ENCODE assay signal across 19 cellular contexts in genomic region chr12:122503147-122503751, GRCh38. TPM values are rescaled to one million over a fixed set of nuclear protein-coding genes. Genes with fewer than 3 reads are reported as not detected.
DNase-seq lines count a peak whose midpoint lies in the region; ATAC-seq, FAIRE-seq and TF ChIP-seq lines count a peak whose summit lies in the region.
"Had no signal": no experiment of that assay in that cellular context is flagged by ENCODE, and none has a peak within 500 bp of the region (broad histone marks: within the 10 kb centered on the region; RNA-seq: fewer than 3 reads in every experiment).

No MANE protein-coding gene starts in this region.

- H3K9me3 ChIP-seq in A549 (no peaks in the 10 kb centered on the region), OCI-LY1 (ENCODE audit: low read length) (no peaks in the 10 kb centered on the region), astrocyte (ENCODE audit: insufficient read depth, low read depth, low read length) (no peaks in the 10 kb centered on the region), prostate gland (no peaks in the 10 kb centered on the region), BE2C (no peaks in the 10 kb centered on the region)
- H3K9me3 ChIP-seq: mucosa of descending colon had no signal

- CTCF ChIA-PET in A549 (lab: Yijun Ruan, JAX) = interaction anchor here (1.3 kb wide), 1 partner anchor 104 kb away, joined by 5 read pairs; no protein-coding TSS in a partner anchor

- H3K27me3 Mint-ChIP-seq in astrocyte (ENCODE audit: low read depth, unreplicated experiment) = no peaks in the 10 kb centered on the region

- H3K4me3 ChIP-seq in A549 = no peak overlapping the region
- H3K4me3 ChIP-seq in OCI-LY1 (ENCODE audit: low read depth, low read length, poor library complexity, severe bottlenecking) = no peak overlapping the region
- no peak overlapping the region for H3K4me3 ChIP-seq in astrocyte (ENCODE audit: insufficient read depth, low read depth, low read length)
- no peak overlapping the region for H3K4me3 ChIP-seq in prostate gland
- no peak overlapping the region for H3K4me3 ChIP-seq in BE2C (ENCODE audit: low read depth, low read length)
- H3K4me3 ChIP-seq: mucosa of descending colon had no signal

- H3K36me3 ChIP-seq in OCI-LY1 (ENCODE audit: insufficient read depth, low read length) (peaks cover 55% of the 10 kb centered on the region), astrocyte (ENCODE audit: insufficient read depth, low read length) (peaks cover 49% of the 10 kb centered on the region), prostate gland (peaks cover 9 to 18% of the 10 kb centered on the region in 2 donors), BE2C (peaks cover 53% of the 10 kb centered on the region)

- H3K9ac ChIP-seq in OCI-LY1 (ENCODE audit: low read length) (no peak overlapping the region), astrocyte (ENCODE audit: low read length) (no peak overlapping the region)
- H3K9ac ChIP-seq: parathyroid adenoma had no signal

- 88% methylated on average over 3 of the region's 3 CpGs for WGBS in A549 (ENCODE audit: missing lambda C conversion rate)
- WGBS in prostate gland = 75% methylated on average over 3 of the region's 3 CpGs

- no peak for TF ChIP-seq EP300 in A549 (IDR thresholded peaks at IDR 0.05)

- DNase-seq in A549 (ENCODE audit: low read depth in 1 of 2, low spot score in 1 of 2) = no peak
- DNase-seq in astrocyte (ENCODE audit: low read depth) = no peak
- DNase-seq in prostate gland (ENCODE audit: low spot score) = no peak
- DNase-seq in NCI-H226 = no peak
- DNase-seq in BE2C = no peak
- DNase-seq in NCI-H510A treated with DMSO at 0.1 percent for 48 hours (lab: John Stamatoyannopoulos, UW) = no peak
- DNase-seq: EL; foreskin melanocyte; HCEC 1CT; mucosa of descending colon; NCI-H1048; NCI-H2171 treated with DMSO at 0.1 percent for 48 hours; stimulated activated naive CD4-positive, alpha-beta T cell treated with Interleukin-2 at 50 U/mL for 16 hours; trophoblast cell had no signal

- peaks cover 12% of the 10 kb centered on the region for H3K4me1 ChIP-seq in A549
- H3K4me1 ChIP-seq in OCI-LY1 (ENCODE audit: insufficient read depth, low read length, severe bottlenecking) = peaks cover 26% of the 10 kb centered on the region
- H3K4me1 ChIP-seq in astrocyte (ENCODE audit: insufficient read depth, low read length) = peaks cover 3% of the 10 kb centered on the region
- H3K4me1 ChIP-seq in prostate gland (replicated peaks) = no peaks in the 10 kb centered on the region
- no peaks in the 10 kb centered on the region for H3K4me1 ChIP-seq in BE2C
- H3K4me1 ChIP-seq: parathyroid adenoma had no signal

- H3K27me3 ChIP-seq in OCI-LY1 (ENCODE audit: insufficient read depth, low read length) = no peaks in the 10 kb centered on the region
- H3K27me3 ChIP-seq in astrocyte (ENCODE audit: insufficient read depth, low read length) = no peaks in the 10 kb centered on the region
- H3K27me3 ChIP-seq in prostate gland (replicated peaks; ENCODE audit: insufficient read depth) = no peaks in the 10 kb centered on the region
- H3K27me3 ChIP-seq in BE2C = no peaks in the 10 kb centered on the region

- peaks cover 2% of the 10 kb centered on the region for H3K36me3 Mint-ChIP-seq in astrocyte (ENCODE audit: low read depth, unreplicated experiment)

- peak overlapping the region; percentile 77 for H3K27ac Mint-ChIP-seq in astrocyte (ENCODE audit: unreplicated experiment)

- no peak for TF ChIP-seq RAD21 in A549 (conservative IDR thresholded peaks at IDR 0.05 in 1 of 2, IDR thresholded peaks at IDR 0.05 in 1 of 2)

- FAIRE-seq in A549 (lab: Jason Lieb, UNC) = no peak
- FAIRE-seq in astrocyte (lab: Jason Lieb, UNC) = no peak
- FAIRE-seq: endothelial cell of umbilical vein had no signal

- H3F3A ChIP-seq in OCI-LY1 (ENCODE audit: insufficient read depth, low read length) = peaks cover 18% of the 10 kb centered on the region

- peaks cover 6% of the 10 kb centered on the region for H3K4me1 Mint-ChIP-seq in astrocyte (ENCODE audit: low read depth, unreplicated experiment)

- H3K27ac ChIP-seq in 22Rv1 = peak overlapping the region; percentile 97
- H3K27ac ChIP-seq in A549 = no peak overlapping the region
- peak overlapping the region; percentile 89 for H3K27ac ChIP-seq in OCI-LY1 (ENCODE audit: low read depth, low read length, poor library complexity, severe bottlenecking)
- H3K27ac ChIP-seq in astrocyte (ENCODE audit: low read depth, low read length) = no peak overlapping the region
- H3K27ac ChIP-seq in prostate gland = no peak overlapping the region
- H3K27ac ChIP-seq: C4-2B, parathyroid adenoma had no signal

- H3K4me2 ChIP-seq in A549 = no peak overlapping the region
- no peak overlapping the region for H3K4me2 ChIP-seq in OCI-LY1 (ENCODE audit: low read length)
- no peak overlapping the region for H3K4me2 ChIP-seq in astrocyte (ENCODE audit: low read length)

- no peaks in the 10 kb centered on the region for H3K9me2 ChIP-seq in OCI-LY1 (ENCODE audit: low read depth, low read length)

- peak overlapping the region; percentile 22 for H3K4me3 Mint-ChIP-seq in astrocyte (ENCODE audit: unreplicated experiment)

- H3K9me3 Mint-ChIP-seq in astrocyte (ENCODE audit: unreplicated experiment) = no peaks in the 10 kb centered on the region

- TF ChIP-seq POLR2A in A549 (IDR thresholded peaks at IDR 0.05; ENCODE audit: low read length) = no peak
- no peak for TF ChIP-seq POLR2A in prostate gland (IDR thresholded peaks at IDR 0.05)

- ATAC-seq in A549 = no peak
- ATAC-seq: mucosa of descending colon had no signal

- no peak for TF ChIP-seq CTCF in 22Rv1 (IDR thresholded peaks at IDR 0.05)
- no peak for TF ChIP-seq CTCF in A549 (IDR thresholded peaks at IDR 0.05)
- TF ChIP-seq CTCF in OCI-LY1 (IDR thresholded peaks at IDR 0.05; ENCODE audit: low read length) = no peak
- no peak for TF ChIP-seq CTCF in astrocyte (IDR thresholded peaks at IDR 0.05; ENCODE audit: insufficient read depth, low read depth, low read length)
- no peak for TF ChIP-seq CTCF in prostate gland (IDR thresholded peaks at IDR 0.05)
- TF ChIP-seq CTCF in BE2C (IDR thresholded peaks at IDR 0.05; ENCODE audit: low read depth, low read length) = no peak

- peaks cover 19% of the 10 kb centered on the region for H3K79me2 ChIP-seq in OCI-LY1 (ENCODE audit: insufficient read depth, low read length)
- H3K79me2 ChIP-seq in astrocyte (ENCODE audit: insufficient read depth, low read length) = peaks cover 37% of the 10 kb centered on the region

- no peaks in the 10 kb centered on the region for H4K20me1 ChIP-seq in OCI-LY1 (ENCODE audit: insufficient read depth, low read length)
- peaks cover 40% of the 10 kb centered on the region for H4K20me1 ChIP-seq in astrocyte (ENCODE audit: insufficient read depth, low read length)

- intact Hi-C loops in prostate gland (cut with DNase I) = no loop called here

- POLR2A ChIA-PET in A549 (lab: Yijun Ruan, JAX) = interaction anchor here (0.6 to 1.3 kb wide), 2 partner anchors 24 to 32 kb away, joined by 5 read pairs; partner anchors contain the start of genes KNTC1 and RSRC2

- H2AFZ ChIP-seq in OCI-LY1 (ENCODE audit: low read length) = no peak overlapping the region
- no peak overlapping the region for H2AFZ ChIP-seq in astrocyte (ENCODE audit: low read depth, low read length)
- H2AFZ ChIP-seq: parathyroid adenoma had no signal

TF ChIP-seq in A549, 52 proteins besides CTCF, POLR2A, EP300 and RAD21:
- TF ChIP-seq POLR2AphosphoS2 (conservative IDR thresholded peaks at IDR 0.05; ENCODE audit: low read length) (peak; percentile 64; the same call in 1 of the 2 replicates), JUN (IDR thresholded peaks at IDR 0.05) (no peak)

RNA-seq across cellular contexts. Expression of gene ZCCHC8, which starts 2.5 kb away (rescaled TPM):
- polyA plus RNA-seq in A549 (2011; rRNA removed) (35.6 and 40.1 TPM in 2 replicates), A549 (2017; fragmentation: RNase III; extraction: RNeasy Plus Mini Kit Qiagen cat#74134 plus additional on column Dnase treatment) (20.9 to 23.2 TPM (median 21.1 TPM) in 3 replicates)
- 17.0 and 18.9 TPM in 2 replicates for polyA plus RNA-seq in A549 (2012; cell fraction: cytosol; rRNA removed)
- polyA plus RNA-seq in A549 (2012; cell fraction: nucleus; rRNA removed) = 27.9 and 41.5 TPM in 2 replicates
- 22.8 and 23.7 TPM in 2 replicates for polyA minus RNA-seq in A549 (2011; rRNA and poly(A)+ RNA removed)
- total RNA-seq in astrocyte (23.8 and 25.3 TPM in 2 replicates), prostate gland (10 to 100 TPM; 17.3 to 20.1 TPM)
- 16.4 TPM for polyA plus RNA-seq in BE2C (2012; ENCODE audit: insufficient read depth, insufficient read length, low read depth)

RNA-seq across cellular contexts. Expression of gene RSRC2, which starts 23.5 kb away (rescaled TPM):
- 43.0 and 83.3 TPM in 2 replicates for polyA plus RNA-seq in A549 (2011; rRNA removed)
- 17.7 and 24.0 TPM in 2 replicates for polyA plus RNA-seq in A549 (2012; cell fraction: cytosol; rRNA removed)
- polyA plus RNA-seq in A549 (2012; cell fraction: nucleus; rRNA removed) = 21.8 and 27.1 TPM in 2 replicates
- 72.2 to 75.3 TPM (median 72.8 TPM) in 3 replicates for polyA plus RNA-seq in A549 (2017; fragmentation: RNase III; extraction: RNeasy Plus Mini Kit Qiagen cat#74134 plus additional on column Dnase treatment)
- polyA minus RNA-seq in A549 (2011; rRNA and poly(A)+ RNA removed) = 20.0 and 20.8 TPM in 2 replicates
- total RNA-seq in astrocyte = 55.6 and 56.3 TPM in 2 replicates
- 10 to 100 TPM; 53.0 to 61.9 TPM for total RNA-seq in prostate gland
- polyA plus RNA-seq in BE2C (2012; ENCODE audit: insufficient read depth, insufficient read length, low read depth) = 173 TPM

RNA-seq across cellular contexts. Expression of gene KNTC1, which starts 23.8 kb away (rescaled TPM):
- polyA plus RNA-seq in A549 (2011; rRNA removed) = 61.1 and 68.7 TPM in 2 replicates
- 26.6 and 29.2 TPM in 2 replicates for polyA plus RNA-seq in A549 (2012; cell fraction: cytosol; rRNA removed)
- polyA plus RNA-seq in A549 (2012; cell fraction: nucleus; rRNA removed) = 80.4 and 119 TPM in 2 replicates
- polyA plus RNA-seq in A549 (2017; fragmentation: RNase III; extraction: RNeasy Plus Mini Kit Qiagen cat#74134 plus additional on column Dnase treatment) = 30.6 to 34.3 TPM (median 33.8 TPM) in 3 replicates
- 53.5 and 53.8 TPM in 2 replicates for polyA minus RNA-seq in A549 (2011; rRNA and poly(A)+ RNA removed)
- 8.6 and 10.6 TPM in 2 replicates for total RNA-seq in astrocyte
- 10 to 100 TPM; 10.8 to 28.6 TPM for total RNA-seq in prostate gland
- polyA plus RNA-seq in BE2C (2012; ENCODE audit: insufficient read depth, insufficient read length, low read depth) = 6.6 TPM

Comparison
In these comparisons a context has a peak if more than half of its experiments do, and no peak if none do; other contexts are left out.
1. H3K27ac ChIP-seq: peak in 22Rv1 (single experiment) and OCI-LY1 (single experiment); none in A549 (0 of 2), astrocyte (single experiment) and prostate gland (0 of 2).